ENCODE assay signal across 9 cellular contexts in genomic region chr12:57750561-57751431, GRCh38. TPM values are rescaled to one million over a fixed set of nuclear protein-coding genes. Genes with fewer than 3 reads are reported as not detected.
DNase-seq lines count a peak whose midpoint lies in the region; ATAC-seq and TF ChIP-seq lines count a peak whose summit lies in the region.
"Had no signal": no experiment of that assay in that cellular context is flagged by ENCODE, and none has a peak within 500 bp of the region (broad histone marks: within the 10 kb centered on the region; RNA-seq: fewer than 3 reads in every experiment).

No MANE protein-coding gene starts in this region.

- peaks cover 22 to 49% of the 10 kb centered on the region in 2 experiments; a peak in 3 of 4 replicates for H3K79me1 ChIP-seq in IMR-90 (ENCODE audit: low read depth in 1 of 2, low read length in 2 of 2)

- H2BK15ac ChIP-seq in IMR-90 (ENCODE audit: low read depth, low read length) = no peak overlapping the region

- 0 out of 2 replicates have a peak, but pooled peaks cover 7% of the 10 kb centered on the region for H4K20me1 ChIP-seq in IMR-90 (ENCODE audit: insufficient read depth, low read length)

- peak overlapping the region; percentile 59; the same call in 1 of the 2 replicates for H4K5ac ChIP-seq in IMR-90 (ENCODE audit: low read depth, low read length)

- peaks cover 13% of the 10 kb centered on the region for H3K4me1 ChIP-seq in ACC112 (ENCODE audit: control insufficient read depth, insufficient read depth, low read length, unreplicated experiment)
- H3K4me1 ChIP-seq in IMR-90 (ENCODE audit: control insufficient read depth, insufficient read depth, low read length) = peaks cover 8% of the 10 kb centered on the region
- H3K4me1 ChIP-seq in breast epithelium = peaks cover 0 to 14% of the 10 kb centered on the region in 2 donors

- WGBS in IMR-90 (ENCODE audit: extremely low coverage in 2 of 2, insufficient read length in 1 of 2), 2 experiments = 100% methylated on average over 2 of the region's 15 CpGs; no CpG with 5 or more reads in 1 of the 2 experiments

- H3K4me1 Mint-ChIP-seq in mesothelial cell of epicardium = peaks cover 42% of the 10 kb centered on the region

- no TSS peak for BruUV-seq in IMR-90 (replicated peaks; lab: Mats Ljungman, UMichigan)

- H3K23ac ChIP-seq in IMR-90 (ENCODE audit: low read depth, low read length) = peak overlapping the region; percentile 95

- peaks cover 17% of the 10 kb centered on the region for H3K27me3 ChIP-seq in ACC112 (ENCODE audit: insufficient read depth, low read length)
- peaks cover 7% of the 10 kb centered on the region; the same call in 1 of the 2 replicates for H3K27me3 ChIP-seq in IMR-90 (ENCODE audit: control insufficient read depth, insufficient read depth, low read length)
- no peaks in the 10 kb centered on the region for H3K27me3 ChIP-seq in breast epithelium

- H3K27me3 Mint-ChIP-seq in mesothelial cell of epicardium (ENCODE audit: low read depth) = peaks cover 22% of the 10 kb centered on the region

- TF ChIP-seq CTCF in IMR-90 (conservative IDR thresholded peaks at IDR 0.05; ENCODE audit: low read depth, low read length) (no peak), breast epithelium (IDR thresholded peaks at IDR 0.05) (no peak), mesothelial cell of epicardium (IDR thresholded peaks at IDR 0.05; ENCODE audit: unreplicated experiment) (no peak)

- H3K14ac ChIP-seq in IMR-90 (replicated peaks; ENCODE audit: low read depth, low read length) = peak overlapping the region; percentile 97

- H3K36me3 Mint-ChIP-seq in mesothelial cell of epicardium = peaks cover 38% of the 10 kb centered on the region

- dilution Hi-C loops in IMR-90 (cut with HindIII; ENCODE audit: low sequenced_read_pairs, unreplicated experiment) = no loop called here

- POLR2A ChIA-PET in IMR-90 (lab: Charles Lee; ENCODE audit: unreplicated experiment) = no interaction called here

- in situ Hi-C loops in IMR-90 (cut with MboI; ENCODE audit: low sequenced_read_pairs) = no loop called here

- H3K79me2 ChIP-seq in ACC112 (ENCODE audit: control insufficient read depth, insufficient read depth, low read length, unreplicated experiment) = peaks cover 28% of the 10 kb centered on the region

- H3K9me3 ChIP-seq in IMR-90 (ENCODE audit: control insufficient read depth, insufficient read depth, low read length) = no peaks in the 10 kb centered on the region
- H3K9me3 ChIP-seq in breast epithelium = no peaks in the 10 kb centered on the region

- TF ChIP-seq POLR2A in IMR-90 (IDR thresholded peaks at IDR 0.05; ENCODE audit: low read depth, low read length) (no peak), breast epithelium (IDR thresholded peaks at IDR 0.05) (no peak)

- CTCF ChIA-PET in IMR-90 (lab: Yijun Ruan, JAX) = interaction anchor here (1.1 kb wide), 1 partner anchor 14 kb away, joined by 3 read pairs; no protein-coding TSS in a partner anchor

- peak overlapping the region; percentile 91 for H3K4ac ChIP-seq in IMR-90 (ENCODE audit: low read depth, low read length)

- ATAC-seq in IMR-90 (ENCODE audit: low read depth) (no peak), GM19452 (IDR thresholded peaks at IDR 0.05; ENCODE audit: unreplicated experiment) (no peak)

- DNase-seq in IMR-90 = peak; percentile 12
- DNase-seq in breast epithelium (ENCODE audit: low spot score in 2 of 2) = no peak
- no peak for DNase-seq in mesothelial cell of epicardium (ENCODE audit: low spot score in 2 of 2, unreplicated experiment in 2 of 2)
- DNase-seq in DMS153 treated with DMSO at 0.1 percent for 48 hours (lab: John Stamatoyannopoulos, UW; ENCODE audit: unreplicated experiment) = no peak
- no peak for DNase-seq in NCI-H345 (lab: John Stamatoyannopoulos, UW)
- no peak for DNase-seq in T1000 (lab: John Stamatoyannopoulos, UW)
- DNase-seq: NCI-H1417 treated with DMSO at 0.1 percent for 48 hours had no signal

- peak overlapping the region; percentile 97 for H3K27ac Mint-ChIP-seq in mesothelial cell of epicardium

- H3K4me3 ChIP-seq in ACC112 (ENCODE audit: low read depth, low read length) = peak overlapping the region; percentile 93
- H3K4me3 ChIP-seq in IMR-90 (ENCODE audit: insufficient read depth, low read depth, low read length) = peak overlapping the region; percentile 59
- peak overlapping the region; percentile 68 to 85 (median 68) for H3K4me3 ChIP-seq in breast epithelium

- no peak overlapping the region for H2BK20ac ChIP-seq in IMR-90 (ENCODE audit: low read depth, low read length)

- H3K36me3 ChIP-seq in ACC112 (ENCODE audit: insufficient read depth, low read length) (peaks cover 28% of the 10 kb centered on the region), IMR-90 (ENCODE audit: control insufficient read depth, insufficient read depth, low read length) (peaks cover 24% of the 10 kb centered on the region), breast epithelium (no peaks in the 10 kb centered on the region)

- H3K27ac ChIP-seq in ACC112 (ENCODE audit: low read depth, low read length) (peak overlapping the region; percentile 80; the same call in 1 of the 2 replicates), IMR-90 (ENCODE audit: insufficient read depth, low read length) (peak overlapping the region; percentile 90), breast epithelium (peak overlapping the region; percentile 89 to 94)

- H2AK5ac ChIP-seq in IMR-90 (ENCODE audit: low read depth, low read length) = peak overlapping the region; percentile 90

- intact Hi-C loops in IMR-90 (cut with micrococcal nuclease) (no loop called here), breast epithelium (cut with DNase I; ENCODE audit: low total_unique reads) (no loop called here)

- H2AFZ ChIP-seq in ACC112 (ENCODE audit: low read length, unreplicated experiment) (no peak overlapping the region), IMR-90 (replicated peaks; ENCODE audit: low read length, poor library complexity) (no peak overlapping the region)

- H3K9ac ChIP-seq in IMR-90 (ENCODE audit: low read depth, low read length) = peak overlapping the region; percentile 88

- H2BK120ac ChIP-seq in IMR-90 (ENCODE audit: low read depth, low read length) = no peak overlapping the region

- peak overlapping the region; percentile 91; the same call in 1 of the 2 replicates for H3K56ac ChIP-seq in IMR-90 (ENCODE audit: extremely low read depth, insufficient read depth, low read length)

- TF ChIP-seq RAD21 in IMR-90 (IDR thresholded peaks at IDR 0.05; ENCODE audit: low read length) = no peak

- H3K4me2 ChIP-seq in IMR-90 (ENCODE audit: low read depth, low read length) = peak overlapping the region; percentile 96

- peak overlapping the region; percentile 73; the same call in 1 of the 2 replicates for H4K91ac ChIP-seq in IMR-90 (ENCODE audit: insufficient read depth, low read depth, low read length)

- peaks cover 17% of the 10 kb centered on the region for H3K9me1 ChIP-seq in IMR-90 (ENCODE audit: insufficient read depth, low read length)

- H3K4me3 Mint-ChIP-seq in mesothelial cell of epicardium = peak overlapping the region; percentile 90

- no peak overlapping the region for H3K18ac ChIP-seq in IMR-90 (ENCODE audit: low read depth, low read length)

- H4K8ac ChIP-seq in IMR-90 (ENCODE audit: low read depth in 2 of 2, low read length in 2 of 2) = peak overlapping the region; percentile 56 to 93; a peak in 2 of 4 replicates

- H3K9me3 Mint-ChIP-seq in mesothelial cell of epicardium = no peaks in the 10 kb centered on the region

- peak overlapping the region; percentile 79 for H2BK5ac ChIP-seq in IMR-90 (ENCODE audit: low read depth, low read length, poor library complexity, severe bottlenecking)

- H2AK9ac ChIP-seq in IMR-90 (replicated peaks; ENCODE audit: low read depth, low read length, poor library complexity) = peak overlapping the region; percentile 97

TF ChIP-seq in IMR-90, 13 proteins besides CTCF, POLR2A, EP300 and RAD21 (continues in another document):
- no peak for TF ChIP-seq MAZ (IDR thresholded peaks at IDR 0.05; ENCODE audit: borderline replicate concordance, low read depth, low read length)
- TF ChIP-seq MAFK (IDR thresholded peaks at IDR 0.05; ENCODE audit: low read depth, low read length) = no peak

RNA-seq across cellular contexts. Expression of gene CDK4, which starts 1.3 kb away (rescaled TPM):
- total RNA-seq in IMR-90 (2012; rRNA removed) = 239 and 297 TPM in 2 replicates
- 252 and 261 TPM in 2 replicates for polyA plus RNA-seq in IMR-90 (2012; rRNA removed)
- polyA plus RNA-seq in IMR-90 (2012; cell fraction: cytosol; rRNA removed) = 201 and 295 TPM in 2 replicates
- 85.8 and 86.8 TPM in 2 replicates for polyA plus RNA-seq in IMR-90 (2012; cell fraction: nucleus; rRNA removed; ENCODE audit: low replicate concordance)
- total RNA-seq in breast epithelium = 100 to 1,000 TPM; 105 to 136 (median 109) TPM
- 171 to 177 TPM (median 175 TPM) in 3 replicates for total RNA-seq in mesothelial cell of epicardium

RNA-seq across cellular contexts. Expression of gene MARCHF9, which starts 4.1 kb away (rescaled TPM):
- total RNA-seq in IMR-90 (2012; rRNA removed) (1.1 TPM in 2 replicates), breast epithelium (1 to 10 TPM; 6.9 to 9.8 (median 7.5) TPM), mesothelial cell of epicardium (11.0 to 13.2 TPM (median 12.7 TPM) in 3 replicates)
- 4.7 and 5.4 TPM in 2 replicates for polyA plus RNA-seq in IMR-90 (2012; rRNA removed)
- 3.6 and 5.6 TPM in 2 replicates for polyA plus RNA-seq in IMR-90 (2012; cell fraction: cytosol; rRNA removed)
- polyA plus RNA-seq in IMR-90 (2012; cell fraction: nucleus; rRNA removed; ENCODE audit: low replicate concordance) = 8.1 and 11.9 TPM in 2 replicates

RNA-seq across cellular contexts. Expression of gene TSPAN31, which starts 6.0 kb away (rescaled TPM):
- 51.1 and 71.2 TPM in 2 replicates for total RNA-seq in IMR-90 (2012; rRNA removed)
- polyA plus RNA-seq in IMR-90 (2012; rRNA removed) = 9.9 and 12.3 TPM in 2 replicates
- polyA plus RNA-seq in IMR-90 (2012; cell fraction: cytosol; rRNA removed) = 22.4 and 46.8 TPM in 2 replicates
- polyA plus RNA-seq in IMR-90 (2012; cell fraction: nucleus; rRNA removed; ENCODE audit: low replicate concordance) = 23.3 and 27.2 TPM in 2 replicates
- total RNA-seq in breast epithelium = 100 to 1,000 TPM in 1 of 3 donors, 10 to 100 TPM in 2; 55.5 to 107 (median 73.1) TPM
- total RNA-seq in mesothelial cell of epicardium = 33.2 to 35.2 TPM (median 34.6 TPM) in 3 replicates

RNA-seq across cellular contexts. Expression of gene AGAP2, which starts 12.3 kb away (rescaled TPM):
- total RNA-seq in IMR-90 (2012; rRNA removed) = 0.18 and 0.28 TPM in 2 replicates
- 0.03 and 0.07 TPM in 2 replicates for polyA plus RNA-seq in IMR-90 (2012; rRNA removed)
- 0.09 and 0.10 TPM in 2 replicates for polyA plus RNA-seq in IMR-90 (2012; cell fraction: cytosol; rRNA removed)
- 0.55 and 0.88 TPM in 2 replicates for polyA plus RNA-seq in IMR-90 (2012; cell fraction: nucleus; rRNA removed; ENCODE audit: low replicate concordance)
- total RNA-seq in breast epithelium = 1 to 10 TPM; 1.2 to 1.8 (median 1.6) TPM
- total RNA-seq in mesothelial cell of epicardium = 2.0 to 2.8 TPM (median 2.2 TPM) in 3 replicates

RNA-seq across cellular contexts. Expression of gene CYP27B1, which starts 16.1 kb away (rescaled TPM):
- total RNA-seq in IMR-90 (2012; rRNA removed) (0.36 and 0.56 TPM in 2 replicates), breast epithelium (1 to 10 TPM in 1 of 3 donors, under 1 TPM in 2; 0.33 to 2.2 (median 0.48) TPM), mesothelial cell of epicardium (3.3 to 4.7 TPM (median 4.0 TPM) in 3 replicates)
- 0.80 and 1.3 TPM in 2 replicates for polyA plus RNA-seq in IMR-90 (2012; rRNA removed)
- polyA plus RNA-seq in IMR-90 (2012; cell fraction: cytosol; rRNA removed) = 0.38 and 0.49 TPM in 2 replicates
- polyA plus RNA-seq in IMR-90 (2012; cell fraction: nucleus; rRNA removed; ENCODE audit: low replicate concordance) = 10.4 and 13.8 TPM in 2 replicates
